ENCODE assay signal across 8 cellular contexts in genomic region chr1:52404116-52404974, GRCh38. TPM values are rescaled to one million over a fixed set of nuclear protein-coding genes. Genes with fewer than 3 reads are reported as not detected.
DNase-seq lines count a peak whose midpoint lies in the region; ATAC-seq and TF ChIP-seq lines count a peak whose summit lies in the region.

ORC1 (minus strand) TSS chr1:52404423; CDS start chr1:52402223, 2,200 bp downstream.
PRPF38A (plus strand) TSS chr1:52404602; CDS start chr1:52404750, 148 bp downstream.

- POLR2A ChIA-PET in IMR-90 (lab: Charles Lee; ENCODE audit: unreplicated experiment) (no interaction called here), OCI-LY7 (lab: Charles Lee) (interaction anchor here (0.6 to 2.8 kb wide), 16 partner anchors 9 to 982 kb away, joined by 3 to 15 read pairs (median 3); partner anchors contain the start of genes CC2D1B and TUT4)

- TF ChIP-seq POLR2A in IMR-90 (IDR thresholded peaks at IDR 0.05; ENCODE audit: low read depth, low read length), result peak; percentile 88

- dilution Hi-C loops in IMR-90 (cut with HindIII; ENCODE audit: low sequenced_read_pairs, unreplicated experiment), result no loop called here

- no peaks in the 10 kb centered on the region for H3K9me1 ChIP-seq in IMR-90 (ENCODE audit: insufficient read depth, low read length)

- H4K91ac ChIP-seq in IMR-90 (ENCODE audit: insufficient read depth, low read depth, low read length), result peak within 1 kb of the TSS; percentile 91

- H3K9me3 ChIP-seq in IMR-90 (ENCODE audit: control insufficient read depth, insufficient read depth, low read length), result no peaks in the 10 kb centered on the region
- no peaks in the 10 kb centered on the region for H3K9me3 ChIP-seq in OCI-LY7 (ENCODE audit: low read length)
- H3K9me3 ChIP-seq in mononuclear cell (ENCODE audit: low read depth, low read length), result no peaks in the 10 kb centered on the region

- CTCF ChIA-PET in IMR-90 (lab: Yijun Ruan, JAX) (interaction anchor here (0.8 to 1.2 kb wide), 2 partner anchors 22 to 517 kb away, joined by 3 read pairs; partner anchors contain the start of gene ECHDC2), OCI-LY7 (lab: Charles Lee; ENCODE audit: unreplicated experiment) (interaction anchor here (0.6 to 1.0 kb wide), 4 partner anchors 9 to 737 kb away, joined by 3 to 8 read pairs (median 3); partner anchors contain the start of gene TUT4)

- TF ChIP-seq CTCF in IMR-90 (conservative IDR thresholded peaks at IDR 0.05; ENCODE audit: low read depth, low read length), result peak; percentile 68
- TF ChIP-seq CTCF in OCI-LY7 (conservative IDR thresholded peaks at IDR 0.05; ENCODE audit: low read length), result peak; percentile 80

- H2AFZ ChIP-seq in IMR-90 (replicated peaks; ENCODE audit: low read length, poor library complexity) (peak within 1 kb of the TSS; percentile 98), OCI-LY7 (ENCODE audit: low read length) (peak within 1 kb of the TSS; percentile 84)

- peak within 1 kb of the TSS; percentile 55; the same call in 1 of the 3 replicates for H2BK15ac ChIP-seq in IMR-90 (ENCODE audit: low read depth, low read length)

- peak within 1 kb of the TSS; percentile 97 for H3K4ac ChIP-seq in IMR-90 (ENCODE audit: low read depth, low read length)

- peak within 1 kb of the TSS; percentile 72 for H2AK5ac ChIP-seq in IMR-90 (ENCODE audit: low read depth, low read length)

- DNase-seq in DMS153 (lab: John Stamatoyannopoulos, UW) (peak; percentile 96), IMR-90 (peak; percentile 97), OCI-LY7 (ENCODE audit: low spot score) (peak; percentile 100), activated T-cell treated with anti-CD3 and anti-CD28 coated beads for 1 hour (ENCODE audit: low read depth) (peak; percentile 98), epidermal melanocyte (ENCODE audit: insufficient read length, low spot score) (peak; percentile 96)
- peak; percentile 96 to 97 for DNase-seq in stimulated activated CD8-positive, alpha-beta memory T cell treated with anti-CD3 and anti-CD28 coated beads, Interleukin-4, amount 100 ng/mL, for 1 hour (ENCODE audit: low read depth in 2 of 2, low spot score in 1 of 2)

- peak within 1 kb of the TSS; percentile 95 for H3K56ac ChIP-seq in IMR-90 (ENCODE audit: extremely low read depth, insufficient read depth, low read length)

- H2BK120ac ChIP-seq in IMR-90 (ENCODE audit: low read depth, low read length), result peak within 1 kb of the TSS; percentile 50

- H3K18ac ChIP-seq in IMR-90 (ENCODE audit: low read depth, low read length), result peak within 1 kb of the TSS; percentile 78

- in situ Hi-C loops in IMR-90 (cut with MboI; ENCODE audit: low sequenced_read_pairs), result loop anchor here (10.0 kb wide), 1 partner anchor 280 kb away; no protein-coding TSS in a partner anchor

- H4K5ac ChIP-seq in IMR-90 (ENCODE audit: low read depth, low read length), result peak within 1 kb of the TSS; percentile 96

- H2AK9ac ChIP-seq in IMR-90 (replicated peaks; ENCODE audit: low read depth, low read length, poor library complexity), result peak within 1 kb of the TSS; percentile 77

- intact Hi-C loops in IMR-90 (cut with micrococcal nuclease) (loop anchor here (1.0 kb wide), 1 partner anchor 282 kb away; no protein-coding TSS in a partner anchor), OCI-LY7 (cut with micrococcal nuclease; ENCODE audit: unreplicated experiment) (loop anchor here (1.0 to 5.0 kb wide), 6 partner anchors 38 to 282 kb away; partner anchors contain the start of genes CC2D1B and TUT4)

- peak; percentile 40 for TF ChIP-seq RAD21 in IMR-90 (IDR thresholded peaks at IDR 0.05; ENCODE audit: low read length)

- H3K27me3 ChIP-seq in IMR-90 (ENCODE audit: control insufficient read depth, insufficient read depth, low read length), result no peaks in the 10 kb centered on the region
- no peaks in the 10 kb centered on the region for H3K27me3 ChIP-seq in mononuclear cell (ENCODE audit: insufficient read depth, low read length)

- H3K4me3 ChIP-seq in IMR-90 (ENCODE audit: insufficient read depth, low read depth, low read length), result peak within 1 kb of the TSS; percentile 83
- H3K4me3 ChIP-seq in OCI-LY7 (ENCODE audit: low read depth, low read length, poor library complexity, severe bottlenecking), result peak within 1 kb of the TSS; percentile 85
- H3K4me3 ChIP-seq in mononuclear cell (ENCODE audit: low read length), result peak within 1 kb of the TSS; percentile 83

- H3K79me1 ChIP-seq in IMR-90 (ENCODE audit: low read depth in 1 of 2, low read length in 2 of 2), result peaks cover 11 to 50% of the 10 kb centered on the region in 2 experiments; a peak in 3 of 4 replicates

- peaks cover 71% of the 10 kb centered on the region for H3K79me2 ChIP-seq in OCI-LY7 (ENCODE audit: insufficient read depth, low read depth, low read length)

- peak within 1 kb of the TSS; percentile 86 to 100 for H4K8ac ChIP-seq in IMR-90 (ENCODE audit: low read depth in 2 of 2, low read length in 2 of 2)

- H3K36me3 ChIP-seq in IMR-90 (ENCODE audit: control insufficient read depth, insufficient read depth, low read length) (peaks cover 10% of the 10 kb centered on the region), OCI-LY7 (ENCODE audit: insufficient read depth, low read length) (peaks cover 60% of the 10 kb centered on the region)

- H3K27ac ChIP-seq in IMR-90 (ENCODE audit: insufficient read depth, low read length) (peak within 1 kb of the TSS; percentile 82), OCI-LY7 (ENCODE audit: low read depth, low read length, poor library complexity, severe bottlenecking) (peak within 1 kb of the TSS; percentile 83)

- H3K23ac ChIP-seq in IMR-90 (ENCODE audit: low read depth, low read length), result peak within 1 kb of the TSS; percentile 67

- H3K9ac ChIP-seq in IMR-90 (ENCODE audit: low read depth, low read length), result peak within 1 kb of the TSS; percentile 96

- BruUV-seq in IMR-90 (replicated peaks; lab: Mats Ljungman, UMichigan), result no TSS peak
- no TSS peak for BruUV-seq in OCI-LY7 (replicated peaks; lab: Mats Ljungman, UMichigan)

- peak within 1 kb of the TSS; percentile 94 for H3K4me2 ChIP-seq in IMR-90 (ENCODE audit: low read depth, low read length)
- H3K4me2 ChIP-seq in OCI-LY7 (ENCODE audit: low read length), result peak within 1 kb of the TSS; percentile 97

- peak within 1 kb of the TSS; percentile 93 for H2BK5ac ChIP-seq in IMR-90 (ENCODE audit: low read depth, low read length, poor library complexity, severe bottlenecking)

- H4K20me1 ChIP-seq in IMR-90 (ENCODE audit: insufficient read depth, low read length) (no peaks in the 10 kb centered on the region), OCI-LY7 (ENCODE audit: insufficient read depth, low read length) (peaks cover 22% of the 10 kb centered on the region)

- no peaks in the 10 kb centered on the region for H3K4me1 ChIP-seq in IMR-90 (ENCODE audit: control insufficient read depth, insufficient read depth, low read length)
- peaks cover 26% of the 10 kb centered on the region for H3K4me1 ChIP-seq in OCI-LY7 (ENCODE audit: insufficient read depth, low read length, poor library complexity, severe bottlenecking)
- peaks cover 29% of the 10 kb centered on the region for H3K4me1 ChIP-seq in mononuclear cell (ENCODE audit: insufficient read depth, low read length)

- peak; percentile 94 for ATAC-seq in GM21528 (IDR thresholded peaks at IDR 0.05; ENCODE audit: low FRiP score, unreplicated experiment)
- ATAC-seq in IMR-90 (ENCODE audit: low read depth), result peak; percentile 96

- H3K9me2 ChIP-seq in OCI-LY7 (ENCODE audit: insufficient read depth, low read length), result no peaks in the 10 kb centered on the region

- H2BK20ac ChIP-seq in IMR-90 (ENCODE audit: low read depth, low read length), result no peak within 1 kb of the TSS

- H3K14ac ChIP-seq in IMR-90 (replicated peaks; ENCODE audit: low read depth, low read length), result peak within 1 kb of the TSS; percentile 97

- WGBS in IMR-90 (ENCODE audit: extremely low coverage in 2 of 2, insufficient read length in 1 of 2), 2 experiments, result 0% methylated on average over 22 of the region's 57 CpGs; no CpG with 5 or more reads in 1 of the 2 experiments

TF ChIP-seq in IMR-90, 13 proteins besides CTCF, POLR2A, EP300 and RAD21:
- TF ChIP-seq USF2 (IDR thresholded peaks at IDR 0.05; ENCODE audit: low read depth, low read length), result peak; percentile 45
- TF ChIP-seq MAZ (IDR thresholded peaks at IDR 0.05; ENCODE audit: borderline replicate concordance, low read depth, low read length), result peak; percentile 86; the same call in 1 of the 2 replicates
- TF ChIP-seq SMC3 (IDR thresholded peaks at IDR 0.05; ENCODE audit: low read depth, low read length), result peak; percentile 52
- peak; percentile 88 for TF ChIP-seq MXI1 (IDR thresholded peaks at IDR 0.05; ENCODE audit: borderline replicate concordance, low read depth, low read length)
- TF ChIP-seq CEBPB (IDR thresholded peaks at IDR 0.05; ENCODE audit: low read depth, low read length), result peak; percentile 99
- 0 out of 2 replicates have a peak, but pooled peaks have one; percentile 14 for TF ChIP-seq FOS (IDR thresholded peaks at IDR 0.05; ENCODE audit: low read depth, low read length)
- peak; percentile 87; the same call in 1 of the 2 replicates for TF ChIP-seq CHD1 (IDR thresholded peaks at IDR 0.05; ENCODE audit: low read depth, low read length)
- no peak for TF ChIP-seq MAFK (IDR thresholded peaks at IDR 0.05; ENCODE audit: low read depth, low read length)
- no peak for TF ChIP-seq NFE2L2 (IDR thresholded peaks at IDR 0.05; ENCODE audit: low read depth, low read length)

RNA-seq across cellular contexts. Expression of gene ORC1, which starts in this region (rescaled TPM):
- 9.7 and 10.6 TPM in 2 replicates for total RNA-seq in IMR-90 (2012; rRNA removed)
- 5.9 and 6.3 TPM in 2 replicates for polyA plus RNA-seq in IMR-90 (2012; rRNA removed)
- polyA plus RNA-seq in IMR-90 (2012; cell fraction: cytosol; rRNA removed), result 1.9 and 2.9 TPM in 2 replicates
- 3.2 and 3.3 TPM in 2 replicates for polyA plus RNA-seq in IMR-90 (2012; cell fraction: nucleus; rRNA removed; ENCODE audit: low replicate concordance)
- 30.9 and 37.7 TPM in 2 replicates for total RNA-seq in OCI-LY7 (2014; rRNA removed; shearing (Covaris generic))
- 39.0 and 40.4 TPM in 2 replicates for total RNA-seq in OCI-LY7 (2022)
- 2.4 TPM for total RNA-seq in mononuclear cell

RNA-seq across cellular contexts. Expression of gene PRPF38A, which starts in this region (rescaled TPM):
- total RNA-seq in IMR-90 (2012; rRNA removed) (17.2 and 23.5 TPM in 2 replicates), OCI-LY7 (2022) (82.3 and 83.4 TPM in 2 replicates), mononuclear cell (26.6 TPM)
- 14.9 and 19.0 TPM in 2 replicates for polyA plus RNA-seq in IMR-90 (2012; rRNA removed)
- polyA plus RNA-seq in IMR-90 (2012; cell fraction: cytosol; rRNA removed), result 7.7 and 16.6 TPM in 2 replicates
- polyA plus RNA-seq in IMR-90 (2012; cell fraction: nucleus; rRNA removed; ENCODE audit: low replicate concordance), result 10.3 and 43.7 TPM in 2 replicates
- total RNA-seq in OCI-LY7 (2014; rRNA removed; shearing (Covaris generic)), result 23.6 and 31.8 TPM in 2 replicates

Comparison
In these comparisons a context has a peak if more than half of its experiments do, and no peak if none do; other contexts are left out.
1. Peak in every context shown above with its lines: DNase-seq, ATAC-seq, H3K4me3 ChIP-seq and H3K27ac ChIP-seq.